17 cellular contexts compared by ENCODE assay signal in genomic region chr1:155649689-155650088, GRCh38.
"Had no signal": no experiment of that assay in that cellular context is flagged by ENCODE, and none has a peak within 500 bp of the region (broad histone marks: within the 10 kb centered on the region; RNA-seq: fewer than 3 reads in every experiment).

No MANE protein-coding gene starts in this region.

- FAIRE-seq: frontal cortex had no signal

- H3K27me3 ChIP-seq: heart left ventricle, right atrium auricular region, spleen had no signal

- DNase-seq: activated CD4-positive, alpha-beta T cell treated with anti-CD3 and anti-CD28 coated beads for 48 hours; activated CD8-positive, alpha-beta memory T cell treated with anti-CD3 and anti-CD28 coated beads, Interleukin-2, amount 50 U/mL, for 48 hours; activated CD8-positive, alpha-beta T cell treated with anti-CD3 and anti-CD28 coated beads, Interleukin-2, amount 10 ng/mL, durations not matched to agents 7 days and 5 days; activated naive CD4-positive, alpha-beta T cell treated with Interleukin-2 at 50 U/mL for 16 hours; effector memory CD4-positive, alpha-beta T cell; heart left ventricle; naive thymus-derived CD8-positive, alpha-beta T cell; posterior cingulate gyrus; spleen; stimulated activated CD4-positive, alpha-beta T cell treated with anti-CD3 and anti-CD28 coated beads, Interleukin-1b, Interleukin-23, amount 100 ng/mL, for 48 hours; stimulated activated naive CD4-positive, alpha-beta T cell; substantia nigra; T1000 had no signal

- H3K36me3 Mint-ChIP-seq: naive thymus-derived CD8-positive, alpha-beta T cell had no signal

- H3K36me3 ChIP-seq: heart left ventricle, right atrium auricular region, spleen had no signal

- H3K27ac Mint-ChIP-seq: activated CD8-positive, alpha-beta T cell treated with anti-CD3 and anti-CD28 coated beads, Interleukin-2, amount 10 ng/mL, durations not matched to agents 7 days and 5 days; naive thymus-derived CD8-positive, alpha-beta T cell; WTC11 had no signal

- H3K4me3 ChIP-seq: coronary artery, heart left ventricle, right atrium auricular region, spleen had no signal

- H3K9me3 Mint-ChIP-seq: naive thymus-derived CD8-positive, alpha-beta T cell had no signal

- H3K9me3 ChIP-seq: heart left ventricle, right atrium auricular region had no signal

- H3K27ac ChIP-seq: coronary artery, right atrium auricular region had no signal

- ATAC-seq: activated CD8-positive, alpha-beta T cell treated with anti-CD3 and anti-CD28 coated beads, Interleukin-2, amount 10 ng/mL, durations not matched to agents 7 days and 5 days; heart left ventricle; naive thymus-derived CD8-positive, alpha-beta T cell; WTC11 had no signal

- H3K4me3 Mint-ChIP-seq: activated CD8-positive, alpha-beta T cell treated with anti-CD3 and anti-CD28 coated beads, Interleukin-2, amount 10 ng/mL, durations not matched to agents 7 days and 5 days; naive thymus-derived CD8-positive, alpha-beta T cell; WTC11 had no signal
